In genomic region chr6:56888687-56889086, GRCh38 we compare ENCODE assay signal across 1 cellular context.
TF ChIP-seq lines count a peak whose summit lies in the region.

No MANE protein-coding gene starts in this region.

TF ChIP-seq in GM12878, 131 proteins besides CTCF, POLR2A, EP300 and RAD21:
- TF ChIP-seq CEBPZ (IDR thresholded peaks at IDR 0.05; ENCODE audit: low read depth, low read length) (no peak), KDM1A (IDR thresholded peaks at IDR 0.05; ENCODE audit: borderline replicate concordance) (no peak), HDAC6 (IDR thresholded peaks at IDR 0.05; ENCODE audit: unreplicated experiment) (no peak), RUNX3 (IDR thresholded peaks at IDR 0.05; ENCODE audit: low read length) (peak; percentile 52; the same call in 1 of the 2 replicates), TBL1XR1 (IDR thresholded peaks at IDR 0.05; ENCODE audit: low read depth, low read length) (no peak)
TF ChIP-seq in GM12878: peak in this region for 1.
